Comparison of ENCODE assay signal across 1 cellular context in genomic region chr14:61713724-61714437, GRCh38.
TF ChIP-seq lines count a peak whose summit lies in the region.

No MANE protein-coding gene starts in this region.

TF ChIP-seq in GM12878, 131 proteins besides CTCF, POLR2A, EP300 and RAD21 (continued from another document):
- no peak for TF ChIP-seq ATF2 (IDR thresholded peaks at IDR 0.05; ENCODE audit: low read length)
- no peak for TF ChIP-seq STAT1 (conservative IDR thresholded peaks at IDR 0.05)
- TF ChIP-seq MEF2B (IDR thresholded peaks at IDR 0.05; ENCODE audit: partially characterized antibody, poor library complexity, severe bottlenecking): no peak
